Comparison of ENCODE assay signal across 1 cellular context in the genomic region with DNA sequence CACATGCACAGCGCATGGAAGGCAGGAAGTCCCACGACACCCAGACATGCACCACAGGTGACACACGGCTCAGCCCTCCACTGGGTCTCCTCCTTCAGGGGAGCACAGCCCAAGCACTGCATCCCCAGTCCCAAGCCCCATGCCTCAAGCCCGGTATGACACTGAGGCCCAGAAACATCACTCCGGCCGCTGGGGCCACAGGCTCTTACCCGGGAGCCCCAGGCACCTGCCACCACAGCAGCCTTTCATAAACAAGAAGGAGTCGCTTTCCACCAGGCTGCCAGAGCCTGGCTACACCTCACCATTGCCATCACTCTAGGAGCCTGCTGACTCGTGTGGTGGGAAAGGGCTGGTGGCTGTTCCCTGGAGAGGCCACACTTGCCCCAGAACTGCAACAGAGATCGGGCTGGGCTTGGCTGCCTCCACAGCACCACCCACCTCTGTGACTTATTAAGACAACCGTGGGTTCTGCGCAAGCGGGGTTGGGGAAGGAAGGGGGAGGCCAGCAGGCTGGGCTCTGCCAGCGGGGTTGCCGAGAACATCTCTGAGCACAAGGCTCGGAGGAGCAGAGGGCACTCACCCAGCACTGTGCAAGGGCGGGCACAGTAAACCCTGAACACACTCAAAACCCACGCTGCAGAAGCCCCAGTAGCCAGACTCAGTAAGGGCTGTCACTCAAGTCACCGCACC.
TF ChIP-seq lines count a peak whose summit lies in the region.

No MANE protein-coding gene starts in this region.

TF ChIP-seq in IMR-90, 13 proteins besides CTCF, POLR2A, EP300 and RAD21:
- TF ChIP-seq CEBPB (IDR thresholded peaks at IDR 0.05; ENCODE audit: low read depth, low read length) (no peak), MAZ (IDR thresholded peaks at IDR 0.05; ENCODE audit: borderline replicate concordance, low read depth, low read length) (no peak), SMC3 (IDR thresholded peaks at IDR 0.05; ENCODE audit: low read depth, low read length) (no peak), ELK1 (IDR thresholded peaks at IDR 0.05; ENCODE audit: borderline replicate concordance, low read depth, low read length) (no peak)
TF ChIP-seq in IMR-90: peak in this region for 0.
